24 cellular contexts compared by ENCODE assay signal in the genomic region with DNA sequence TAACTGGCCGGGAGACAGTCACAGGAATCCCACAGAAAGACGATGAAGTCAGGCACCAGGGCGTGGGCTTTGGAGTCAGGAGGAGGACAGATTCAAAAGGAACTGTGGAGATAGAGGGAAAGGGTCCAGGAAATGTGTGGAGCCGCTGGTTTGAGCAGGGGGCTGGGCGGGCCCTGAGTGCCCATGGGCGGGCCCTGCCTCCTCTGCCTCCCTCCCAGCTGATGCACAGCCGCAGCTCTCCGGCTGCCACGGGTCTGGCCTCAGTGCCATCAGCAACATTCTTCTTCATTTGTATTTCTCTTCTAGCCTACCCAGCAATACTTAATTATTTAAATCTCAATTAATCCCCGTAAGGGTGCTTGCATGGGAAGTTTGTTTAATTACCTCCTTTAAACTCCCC.
"Had no signal": no experiment of that assay in that cellular context is flagged by ENCODE, and none has a peak within 500 bp of the region (broad histone marks: within the 10 kb centered on the region; RNA-seq: fewer than 3 reads in every experiment).

No MANE protein-coding gene starts in this region.

- H3K27me3 ChIP-seq: heart left ventricle, neutrophil, sigmoid colon, spleen, tibial nerve, uterus had no signal

- DNase-seq: heart left ventricle; hypothalamus; islet precursor cell; left ventricle myocardium inferior; midbrain; mucosa of descending colon; naive thymus-derived CD8-positive, alpha-beta T cell; occipital lobe; sigmoid colon; small intestine; spleen; stimulated activated CD4-positive, alpha-beta T cell treated with anti-CD3 and anti-CD28 coated beads, Interleukin-4, amount 100 ng/mL, for 24 hours; stimulated activated naive CD4-positive, alpha-beta T cell treated with Interleukin-2 at 50 U/mL for 16 hours; stimulated activated naive CD8-positive, alpha-beta T cell treated with anti-CD3 and anti-CD28 coated beads, Interleukin-15, amount 100 ng/mL, for 72 hours; substantia nigra; uterus had no signal

- H3K79me2 ChIP-seq: parathyroid adenoma had no signal

- H3K27ac ChIP-seq: heart left ventricle, left ventricle myocardium inferior, neutrophil, parathyroid adenoma, sigmoid colon, spleen, tibial nerve, uterus had no signal

- H3K4me3 ChIP-seq: heart left ventricle, left ventricle myocardium inferior, mucosa of descending colon, sigmoid colon, spleen, tibial nerve, uterus had no signal

- H3K9me3 Mint-ChIP-seq: stimulated activated effector memory CD8-positive, alpha-beta T cell treated with anti-CD3 and anti-CD28 coated beads, Interleukin-12 subunit alpha, Interleukin-12 subunit beta, amount 100 ng/mL, for 72 hours had no signal

- H3K4me3 Mint-ChIP-seq: memory B cell; naive thymus-derived CD8-positive, alpha-beta T cell; nephron; stimulated activated effector memory CD8-positive, alpha-beta T cell treated with anti-CD3 and anti-CD28 coated beads, Interleukin-12 subunit alpha, Interleukin-12 subunit beta, amount 100 ng/mL, for 72 hours; stimulated activated naive CD8-positive, alpha-beta T cell treated with anti-CD3 and anti-CD28 coated beads, Interleukin-15, amount 100 ng/mL, for 72 hours; type B pancreatic cell had no signal

- H3K9me3 ChIP-seq: left ventricle myocardium inferior, mucosa of descending colon, neutrophil, sigmoid colon, uterus had no signal

- H3K27ac Mint-ChIP-seq: memory B cell; stimulated activated effector memory CD8-positive, alpha-beta T cell treated with anti-CD3 and anti-CD28 coated beads, Interleukin-12 subunit alpha, Interleukin-12 subunit beta, amount 100 ng/mL, for 72 hours; type B pancreatic cell had no signal

- H3K27me3 Mint-ChIP-seq: stimulated activated naive CD8-positive, alpha-beta T cell treated with anti-CD3 and anti-CD28 coated beads, Interleukin-15, amount 100 ng/mL, for 72 hours; type B pancreatic cell had no signal

- H3K9ac ChIP-seq: parathyroid adenoma had no signal

- H3K4me1 Mint-ChIP-seq: naive thymus-derived CD8-positive, alpha-beta T cell; stimulated activated effector memory CD8-positive, alpha-beta T cell treated with anti-CD3 and anti-CD28 coated beads, Interleukin-12 subunit alpha, Interleukin-12 subunit beta, amount 100 ng/mL, for 72 hours; stimulated activated naive CD8-positive, alpha-beta T cell treated with anti-CD3 and anti-CD28 coated beads, Interleukin-15, amount 100 ng/mL, for 72 hours had no signal

- H3K36me3 Mint-ChIP-seq: stimulated activated effector memory CD8-positive, alpha-beta T cell treated with anti-CD3 and anti-CD28 coated beads, Interleukin-12 subunit alpha, Interleukin-12 subunit beta, amount 100 ng/mL, for 72 hours; type B pancreatic cell had no signal

- ATAC-seq: heart left ventricle; mucosa of descending colon; naive thymus-derived CD8-positive, alpha-beta T cell; right cardiac atrium; stimulated activated effector memory CD8-positive, alpha-beta T cell treated with anti-CD3 and anti-CD28 coated beads, Interleukin-12 subunit alpha, Interleukin-12 subunit beta, amount 100 ng/mL, for 72 hours; stimulated activated naive CD8-positive, alpha-beta T cell treated with anti-CD3 and anti-CD28 coated beads, Interleukin-15, amount 100 ng/mL, for 72 hours had no signal

- H3K36me3 ChIP-seq: heart left ventricle, left ventricle myocardium inferior, neutrophil, sigmoid colon, spleen, tibial nerve, uterus had no signal

- FAIRE-seq: small intestine had no signal

- H3K4me1 ChIP-seq: heart left ventricle, left ventricle myocardium inferior, parathyroid adenoma, spleen, tibial nerve, uterus had no signal

- H2AFZ ChIP-seq: parathyroid adenoma had no signal
